In genomic region chr3:46440531-46441294, GRCh38 we compare ENCODE assay signal across 8 cellular contexts. TPM values are rescaled to one million over a fixed set of nuclear protein-coding genes. Genes with fewer than 3 reads are reported as not detected.
DNase-seq lines count a peak whose midpoint lies in the region; ATAC-seq and TF ChIP-seq lines count a peak whose summit lies in the region.

No MANE protein-coding gene starts in this region.

- POLR2A ChIA-PET in HEK293T (lab: Yijun Ruan, JAX): no interaction called here

- peak; percentile 68 for ATAC-seq in HG03520 (IDR thresholded peaks at IDR 0.05; ENCODE audit: unreplicated experiment)
- no peak for ATAC-seq in GM18909 (IDR thresholded peaks at IDR 0.05; ENCODE audit: poor library complexity, unreplicated experiment)

- peaks cover 18% of the 10 kb centered on the region for H3K4me1 Mint-ChIP-seq in activated T-helper 2 cell treated with anti-CD3 and anti-CD28 coated beads, Interferon-gamma antibody, Interleukin-2, Interleukin-4, amounts not matched to agents 10 μg/mL and 5 μg/mL and 100 μg/mL, durations not matched to agents 14 hours and 24 hours and 36 hours (ENCODE audit: low read depth)

- no peaks in the 10 kb centered on the region for H3K36me3 Mint-ChIP-seq in activated T-helper 2 cell treated with anti-CD3 and anti-CD28 coated beads, Interferon-gamma antibody, Interleukin-2, Interleukin-4, amounts not matched to agents 10 μg/mL and 5 μg/mL and 100 μg/mL, durations not matched to agents 14 hours and 24 hours and 36 hours (ENCODE audit: low read depth)

- peak overlapping the region; percentile 3 for H3K27ac Mint-ChIP-seq in activated T-helper 2 cell treated with anti-CD3 and anti-CD28 coated beads, Interferon-gamma antibody, Interleukin-2, Interleukin-4, amounts not matched to agents 10 μg/mL and 5 μg/mL and 100 μg/mL, durations not matched to agents 14 hours and 24 hours and 36 hours

- peak; percentile 28 for DNase-seq in stimulated activated CD4-positive, alpha-beta T cell treated with anti-CD3 and anti-CD28 coated beads, Interleukin-15, amount 100 ng/mL, for 24 hours
- no peak for DNase-seq in stimulated activated CD4-positive, alpha-beta T cell treated with anti-CD3 and anti-CD28 coated beads, Interleukin-4, amount 100 ng/mL, for 1 hour
- peak; percentile 28 for DNase-seq in activated T-helper 2 cell treated with anti-CD3 and anti-CD28 coated beads, Interferon-gamma antibody, Interleukin-2, Interleukin-4, amounts not matched to agents 10 μg/mL and 5 μg/mL and 100 μg/mL, durations not matched to agents 14 hours and 24 hours and 36 hours (ENCODE audit: low spot score)
- DNase-seq in epidermal melanocyte (ENCODE audit: insufficient read length, low spot score) (no peak), HEK293T (ENCODE audit: extremely low spot score) (no peak), HPDE6-E6E7 (ENCODE audit: extremely low spot score) (no peak)

- peaks cover 13% of the 10 kb centered on the region for H3K27me3 Mint-ChIP-seq in activated T-helper 2 cell treated with anti-CD3 and anti-CD28 coated beads, Interferon-gamma antibody, Interleukin-2, Interleukin-4, amounts not matched to agents 10 μg/mL and 5 μg/mL and 100 μg/mL, durations not matched to agents 14 hours and 24 hours and 36 hours (ENCODE audit: low read depth)

- no peak overlapping the region for H3K4me3 Mint-ChIP-seq in activated T-helper 2 cell treated with anti-CD3 and anti-CD28 coated beads, Interferon-gamma antibody, Interleukin-2, Interleukin-4, amounts not matched to agents 10 μg/mL and 5 μg/mL and 100 μg/mL, durations not matched to agents 14 hours and 24 hours and 36 hours (ENCODE audit: low read depth)

- intact Hi-C loops in activated T-helper 2 cell treated with anti-CD3 and anti-CD28 coated beads, Interferon-gamma antibody, Interleukin-2, Interleukin-4, amounts not matched to agents 10 μg/mL and 5 μg/mL and 100 μg/mL, durations not matched to agents 14 hours and 24 hours and 36 hours (cut with micrococcal nuclease): loop anchor here (2.0 to 5.0 kb wide), 3 partner anchors 68 to 344 kb away; partner anchors contain the start of gene CCR5

- H3K9me3 Mint-ChIP-seq in activated T-helper 2 cell treated with anti-CD3 and anti-CD28 coated beads, Interferon-gamma antibody, Interleukin-2, Interleukin-4, amounts not matched to agents 10 μg/mL and 5 μg/mL and 100 μg/mL, durations not matched to agents 14 hours and 24 hours and 36 hours: no peaks in the 10 kb centered on the region

- CTCF ChIA-PET in HEK293T (lab: Yijun Ruan, JAX): no interaction called here

TF ChIP-seq in HEK293T, 16 proteins besides CTCF, POLR2A, EP300 and RAD21:
- TF ChIP-seq CTBP1 (IDR thresholded peaks at IDR 0.05; ENCODE audit: borderline replicate concordance) (no peak), FOXM1 (IDR thresholded peaks at IDR 0.05; ENCODE audit: borderline replicate concordance) (no peak), ELF4 (IDR thresholded peaks at IDR 0.05) (no peak), L3MBTL2 (conservative IDR thresholded peaks at IDR 0.05) (no peak), ARNT (IDR thresholded peaks at IDR 0.05) (no peak), LEF1 (IDR thresholded peaks at IDR 0.05; ENCODE audit: borderline replicate concordance) (no peak), SUZ12 (IDR thresholded peaks at IDR 0.05) (no peak), NFRKB (IDR thresholded peaks at IDR 0.05) (no peak), ZNF384 (IDR thresholded peaks at IDR 0.05) (no peak)

RNA-seq across cellular contexts. Expression of gene LTF, which starts 24.0 kb away (rescaled TPM):
- not detected in 2 replicates for total RNA-seq in activated T-helper 2 cell treated with anti-CD3 and anti-CD28 coated beads, Interferon-gamma antibody, Interleukin-2, Interleukin-4, amounts not matched to agents 10 μg/mL and 5 μg/mL and 100 μg/mL, durations not matched to agents 14 hours and 24 hours and 36 hours

RNA-seq across cellular contexts. Expression of gene CCRL2, which starts 33.7 kb away (rescaled TPM):
- total RNA-seq in activated T-helper 2 cell treated with anti-CD3 and anti-CD28 coated beads, Interferon-gamma antibody, Interleukin-2, Interleukin-4, amounts not matched to agents 10 μg/mL and 5 μg/mL and 100 μg/mL, durations not matched to agents 14 hours and 24 hours and 36 hours: 1.2 and 1.6 TPM in 2 replicates

RNA-seq across cellular contexts. Expression of gene RTP3, which starts 57.1 kb away (rescaled TPM):
- not detected in 2 replicates for total RNA-seq in activated T-helper 2 cell treated with anti-CD3 and anti-CD28 coated beads, Interferon-gamma antibody, Interleukin-2, Interleukin-4, amounts not matched to agents 10 μg/mL and 5 μg/mL and 100 μg/mL, durations not matched to agents 14 hours and 24 hours and 36 hours

Comparison
In these comparisons a context has a peak if more than half of its experiments do, and no peak if none do; other contexts are left out.
1. DNase-seq: peak in stimulated activated CD4-positive, alpha-beta T cell treated with anti-CD3 and anti-CD28 coated beads, Interleukin-15, amount 100 ng/mL, for 24 hours (single experiment) and activated T-helper 2 cell treated with anti-CD3 and anti-CD28 coated beads, Interferon-gamma antibody, Interleukin-2, Interleukin-4, amounts not matched to agents 10 μg/mL and 5 μg/mL and 100 μg/mL, durations not matched to agents 14 hours and 24 hours and 36 hours (single experiment); none in stimulated activated CD4-positive, alpha-beta T cell treated with anti-CD3 and anti-CD28 coated beads, Interleukin-4, amount 100 ng/mL, for 1 hour (single experiment), epidermal melanocyte (single experiment), HEK293T (single experiment) and HPDE6-E6E7 (single experiment).